8 cellular contexts compared by ENCODE assay signal in genomic region chr7:1571261-1571650, GRCh38. TPM values are rescaled to one million over a fixed set of nuclear protein-coding genes. Genes with fewer than 3 reads are reported as not detected.
A peak's percentile ranks its signal among the peaks of the same experiment; 100 is the strongest.
DNase-seq lines count a peak whose midpoint lies in the region; ATAC-seq, FAIRE-seq and TF ChIP-seq lines count a peak whose summit lies in the region.

No MANE protein-coding gene starts in this region.

- ATAC-seq in GM12878 (no peak), GM21529 (IDR thresholded peaks at IDR 0.05; ENCODE audit: unreplicated experiment) (no peak), GM21723 (IDR thresholded peaks at IDR 0.05; ENCODE audit: unreplicated experiment) (no peak)

- FAIRE-seq in GM12878 (lab: Jason Lieb, UNC) = no peak

- WGBS in GM12878 (ENCODE audit: insufficient coverage, insufficient replicate concordance, low lambda C conversion rate, missing lambda C conversion rate) = 14% methylated on average over 3 of the region's 3 CpGs

- intact Hi-C loops in GM12878 (cut with micrococcal nuclease; ENCODE audit: unreplicated experiment) = no loop called here

- H3K4me3 ChIP-seq in AG10803 (ENCODE audit: low read length) (peak overlapping the region; percentile 91), GM12878 (peak overlapping the region; percentile 97), muscle layer of duodenum (ENCODE audit: low read depth in 1 of 2, low read length in 2 of 2) (peak overlapping the region; percentile 77 to 84)

- H3K4me1 ChIP-seq in GM12878 (ENCODE audit: control insufficient read depth, insufficient read depth, low read length) = no peaks in the 10 kb centered on the region; the same call in 1 of the 2 replicates
- peaks cover 0 to 25% of the 10 kb centered on the region in 2 donors for H3K4me1 ChIP-seq in muscle layer of duodenum (ENCODE audit: control insufficient read depth in 1 of 2, insufficient read depth in 2 of 2, low read length in 2 of 2)

- no peak overlapping the region for H2AFZ ChIP-seq in GM12878 (ENCODE audit: control insufficient read depth, low read depth, low read length)

- no peak overlapping the region; the same call in 1 of the 2 replicates for H3K27ac ChIP-seq in GM12878 (ENCODE audit: control insufficient read depth, insufficient read depth)
- H3K27ac ChIP-seq in muscle layer of duodenum (ENCODE audit: low read length) = peak overlapping the region; percentile 67

- H3K79me2 ChIP-seq in GM12878 (ENCODE audit: control insufficient read depth, insufficient read depth, low read length) = peaks cover 15% of the 10 kb centered on the region

- TF ChIP-seq POLR2A in GM12878 (IDR thresholded peaks at IDR 0.05; ENCODE audit: low read depth, low read length) = no peak

- SMC1A ChIA-PET in GM12878 (lab: Charles Lee; ENCODE audit: uncharacterized antibody, unreplicated experiment) = interaction anchor here (1.0 kb wide), 1 partner anchor 777 kb away, joined by 3 read pairs; no protein-coding TSS in a partner anchor

- TF ChIP-seq RAD21 in GM12878 (IDR thresholded peaks at IDR 0.05; ENCODE audit: insufficient read depth, low read depth, low read length) = no peak

- DNase-seq in AG10803 (ENCODE audit: low read depth) = peak; percentile 83
- peak; percentile 74 for DNase-seq in HuH-7 (ENCODE audit: low spot score)
- no peak for DNase-seq in GM12878 (ENCODE audit: low read depth, low spot score)
- DNase-seq in D341Med (ENCODE audit: low spot score) = no peak
- no peak for DNase-seq in NCI-H1105 (lab: John Stamatoyannopoulos, UW)

- CTCF ChIA-PET in GM12878 (lab: Yijun Ruan, JAX) = no interaction called here

- H3K27me3 ChIP-seq in GM12878 (replicated peaks in 1 of 2; ENCODE audit: control insufficient read depth in 2 of 2, insufficient read depth in 2 of 2, low read length in 1 of 2) (no peaks in the 10 kb centered on the region), muscle layer of duodenum (ENCODE audit: low read depth, low read length) (no peaks in the 10 kb centered on the region)

- H3K4me2 ChIP-seq in GM12878 (ENCODE audit: control insufficient read depth, insufficient read depth) = peak overlapping the region; percentile 73

- H3K9me3 ChIP-seq in GM12878 (replicated peaks; ENCODE audit: control insufficient read depth, insufficient read depth, low read length) (no peaks in the 10 kb centered on the region), muscle layer of duodenum (ENCODE audit: control insufficient read depth in 1 of 2, low read length in 2 of 2) (no peaks in the 10 kb centered on the region)

- POLR2A ChIA-PET in GM12878 (lab: Charles Lee) = interaction anchor here (0.7 kb wide), 1 partner anchor 14 kb away, joined by 3 read pairs; no protein-coding TSS in a partner anchor

- H3K9ac ChIP-seq in GM12878 (ENCODE audit: control insufficient read depth, insufficient read depth, low read length) = peak overlapping the region; percentile 88

- H4K20me1 ChIP-seq in GM12878 (ENCODE audit: control insufficient read depth, insufficient read depth) = no peaks in the 10 kb centered on the region

- TF ChIP-seq CTCF in AG10803 (conservative IDR thresholded peaks at IDR 0.05; ENCODE audit: low read length) (no peak), GM12878 (IDR thresholded peaks at IDR 0.05 in 2 of 3, conservative IDR thresholded peaks at IDR 0.05 in 1 of 3; ENCODE audit: control insufficient read depth in 2 of 3, extremely low read depth in 1 of 3, insufficient read depth in 1 of 3, low read depth in 3 of 3, low read length in 3 of 3) (no peak)

- RAD21 ChIA-PET in GM12878 (lab: Charles Lee; ENCODE audit: unreplicated experiment) = no interaction called here

- no TSS peak for BruUV-seq in GM12878 (replicated peaks; lab: Mats Ljungman, UMichigan)

- no peak for TF ChIP-seq EP300 in GM12878 (IDR thresholded peaks at IDR 0.05; ENCODE audit: borderline replicate concordance in 1 of 2, control insufficient read depth in 1 of 2, low read depth in 2 of 2, low read length in 2 of 2)

- in situ Hi-C loops in GM12878 (cut with MboI) = loop anchor here (5.0 kb wide), 2 partner anchors 641 to 781 kb away; partner anchors contain the start of gene EIF3B

- H3K36me3 ChIP-seq in GM12878 (ENCODE audit: control insufficient read depth in 2 of 2, insufficient read depth in 2 of 2, low read length in 1 of 2) (peaks cover 4 to 8% of the 10 kb centered on the region in 2 experiments; a peak in 3 of 4 replicates), muscle layer of duodenum (ENCODE audit: control insufficient read depth in 1 of 2, insufficient read depth in 2 of 2, low read length in 2 of 2) (peaks cover 0 to 16% of the 10 kb centered on the region in 2 donors)

TF ChIP-seq in GM12878, 131 proteins besides CTCF, POLR2A, EP300 and RAD21:
- TF ChIP-seq SIX5 (IDR thresholded peaks at IDR 0.05; ENCODE audit: low read depth, low read length, severe bottlenecking) = no peak
- peak; percentile 30 for TF ChIP-seq MEF2B (IDR thresholded peaks at IDR 0.05; ENCODE audit: partially characterized antibody, poor library complexity, severe bottlenecking)
- TF ChIP-seq EGR1 (IDR thresholded peaks at IDR 0.05; ENCODE audit: borderline replicate concordance in 1 of 2, low read depth in 2 of 2, low read length in 2 of 2) = peak in 1 of 2 experiments; percentile 39; a peak in 1 of 3 replicates

RNA-seq across cellular contexts. Expression of gene PSMG3, which starts 1.4 kb away (rescaled TPM):
- 10.9 and 12.5 TPM in 2 replicates for total RNA-seq in GM12878 (2013; cell fraction: nucleolus; rRNA removed)
- total RNA-seq in GM12878 (2014; rRNA removed) (64.9 and 68.7 TPM in 2 replicates), GM12878 (2014; rRNA removed; fragmentation: Illumina TruSeq; extraction: Trizol) (46.7 and 52.4 TPM in 2 replicates), GM12878 (2021) (49.7 and 50.3 TPM in 2 replicates)
- 22.7 TPM for polyA plus RNA-seq in GM12878 (2011; ENCODE audit: low read depth)
- polyA plus RNA-seq in GM12878 (2011; rRNA removed) (49.5 and 74.5 TPM in 2 replicates), GM12878 (2014; fragmentation: Illumina TruSeq; extraction: Trizol) (11.5 and 33.9 TPM in 2 replicates), GM12878 (2014; fragmentation: Nextera tagmentation; extraction: Ambion mirVana) (10 to 100 TPM; 23.9 to 40.5 TPM), GM12878 (2014; rRNA removed) (90.4 and 92.0 TPM in 2 replicates), GM12878 (2016; fragmentation: Nextera tagmentation; extraction: Ambion mirVana) (100 to 1,000 TPM; 109 to 115 TPM)
- 95.7 and 148 TPM in 2 replicates for polyA plus RNA-seq in GM12878 (2011; cell fraction: cytosol; rRNA removed)
- 108 and 119 TPM in 2 replicates for polyA plus RNA-seq in GM12878 (2011; cell fraction: nucleus; rRNA removed)
- polyA plus RNA-seq in GM12878 (2012) = 30.9 and 37.1 TPM in 2 replicates
- polyA minus RNA-seq in GM12878 (2011; rRNA and poly(A)+ RNA removed) = 20.5 and 33.2 TPM in 2 replicates
- polyA minus RNA-seq in GM12878 (2011; cell fraction: cytosol; rRNA and poly(A)+ RNA removed) = 8.6 and 10.7 TPM in 2 replicates
- 6.3 and 10.5 TPM in 2 replicates for polyA minus RNA-seq in GM12878 (2011; cell fraction: nucleus; rRNA and poly(A)+ RNA removed)

RNA-seq across cellular contexts. Expression of gene TMEM184A, which starts 15.3 kb away (rescaled TPM):
- total RNA-seq in GM12878 (2013; cell fraction: nucleolus; rRNA removed) = not detected in 2 replicates
- total RNA-seq in GM12878 (2014; rRNA removed) (not detected in 2 replicates), GM12878 (2014; rRNA removed; fragmentation: Illumina TruSeq; extraction: Trizol) (not detected in 2 replicates), GM12878 (2021) (0.15 TPM in 1 of 2 replicates, not detected in the other)
- not detected for polyA plus RNA-seq in GM12878 (2011; ENCODE audit: low read depth)
- polyA plus RNA-seq in GM12878 (2011; rRNA removed) (not detected in 2 replicates), GM12878 (2014; fragmentation: Illumina TruSeq; extraction: Trizol) (not detected in 2 replicates), GM12878 (2014; fragmentation: Nextera tagmentation; extraction: Ambion mirVana) (under 1 TPM in 1 of 2 experiments, not detected in 1; 0.04 TPM), GM12878 (2014; rRNA removed) (not detected in 2 replicates), GM12878 (2016; fragmentation: Nextera tagmentation; extraction: Ambion mirVana) (not detected)
- not detected in 2 replicates for polyA plus RNA-seq in GM12878 (2011; cell fraction: cytosol; rRNA removed)
- polyA plus RNA-seq in GM12878 (2011; cell fraction: nucleus; rRNA removed) = not detected in 2 replicates
- polyA plus RNA-seq in GM12878 (2012) = 0.07 and 0.09 TPM in 2 replicates
- polyA minus RNA-seq in GM12878 (2011; rRNA and poly(A)+ RNA removed) = not detected in 2 replicates
- polyA minus RNA-seq in GM12878 (2011; cell fraction: cytosol; rRNA and poly(A)+ RNA removed) = 0.53 and 1.9 TPM in 2 replicates
- 0.12 TPM in 1 of 2 replicates, not detected in the other for polyA minus RNA-seq in GM12878 (2011; cell fraction: nucleus; rRNA and poly(A)+ RNA removed)

RNA-seq across cellular contexts. Expression of gene MAFK, which starts 40.8 kb away (rescaled TPM):
- 15.1 and 16.9 TPM in 2 replicates for total RNA-seq in GM12878 (2013; cell fraction: nucleolus; rRNA removed)
- total RNA-seq in GM12878 (2014; rRNA removed) (11.0 and 13.8 TPM in 2 replicates), GM12878 (2014; rRNA removed; fragmentation: Illumina TruSeq; extraction: Trizol) (3.3 and 4.0 TPM in 2 replicates), GM12878 (2021) (24.3 and 24.5 TPM in 2 replicates)
- polyA plus RNA-seq in GM12878 (2011; ENCODE audit: low read depth) = 3.0 TPM
- polyA plus RNA-seq in GM12878 (2011; rRNA removed) (2.2 and 3.5 TPM in 2 replicates), GM12878 (2014; fragmentation: Illumina TruSeq; extraction: Trizol) (0.82 and 3.0 TPM in 2 replicates), GM12878 (2014; fragmentation: Nextera tagmentation; extraction: Ambion mirVana) (under 1 TPM; 0.10 to 0.26 TPM), GM12878 (2014; rRNA removed) (11.9 and 17.0 TPM in 2 replicates), GM12878 (2016; fragmentation: Nextera tagmentation; extraction: Ambion mirVana) (1 to 10 TPM; 1.3 to 1.4 TPM)
- polyA plus RNA-seq in GM12878 (2011; cell fraction: cytosol; rRNA removed) = 4.0 and 5.5 TPM in 2 replicates
- polyA plus RNA-seq in GM12878 (2011; cell fraction: nucleus; rRNA removed) = 27.4 and 48.1 TPM in 2 replicates
- polyA plus RNA-seq in GM12878 (2012) = 10.2 and 16.3 TPM in 2 replicates
- polyA minus RNA-seq in GM12878 (2011; rRNA and poly(A)+ RNA removed) = 1.8 and 5.4 TPM in 2 replicates
- polyA minus RNA-seq in GM12878 (2011; cell fraction: cytosol; rRNA and poly(A)+ RNA removed) = 4.8 and 6.5 TPM in 2 replicates
- polyA minus RNA-seq in GM12878 (2011; cell fraction: nucleus; rRNA and poly(A)+ RNA removed) = 3.6 and 8.4 TPM in 2 replicates

Comparison
In these comparisons a context has a peak if more than half of its experiments do, and no peak if none do; other contexts are left out.
1. DNase-seq: peak in AG10803 (single experiment) and HuH-7 (single experiment); none in GM12878 (single experiment), D341Med (single experiment) and NCI-H1105 (single experiment).
2. Peak in every context shown above with its lines, with median percentiles within 50 percentile points of each other: H3K4me3 ChIP-seq.